14 cellular contexts compared by ENCODE assay signal in the genomic region with DNA sequence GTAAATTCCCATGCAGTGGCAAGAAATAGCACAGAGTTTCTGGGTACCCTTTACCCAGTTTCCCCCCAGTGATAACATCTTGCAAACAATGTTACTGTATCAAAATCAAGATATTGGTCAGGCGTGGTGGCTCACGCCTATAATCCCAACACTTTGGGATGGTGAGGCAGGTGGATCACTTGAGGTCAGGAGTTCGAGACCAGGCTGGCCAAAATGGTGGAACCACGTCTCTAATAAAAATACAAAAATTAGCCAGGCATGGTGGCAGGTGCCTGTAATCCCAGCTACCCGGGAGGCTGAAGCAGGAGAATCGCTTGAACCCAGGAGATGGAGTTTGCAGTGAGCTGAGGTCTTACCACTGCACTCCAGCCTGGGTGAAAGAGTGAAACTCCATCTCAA. TPM values are rescaled to one million over a fixed set of nuclear protein-coding genes. Genes with fewer than 3 reads are reported as not detected.
DNase-seq lines count a peak whose midpoint lies in the region; ATAC-seq, FAIRE-seq and TF ChIP-seq lines count a peak whose summit lies in the region.
"Not testable (repeated sequence)": the region's sequence is repeated elsewhere in the genome, so short reads cannot be mapped to it uniquely, and the experiment has no call there.
"Had no signal": no experiment of that assay in that cellular context is flagged by ENCODE, and none has a peak within 500 bp of the region (broad histone marks: within the 10 kb centered on the region; RNA-seq: fewer than 3 reads in every experiment).

No MANE protein-coding gene starts in this region.

- not testable (repeated sequence) for FAIRE-seq in GM12878 (lab: Jason Lieb, UNC)

- H3K4me3 ChIP-seq in CD8-positive, alpha-beta memory T cell (ENCODE audit: low read length) = not testable (repeated sequence)
- peak overlapping the region; percentile 46 for H3K4me3 ChIP-seq in GM12865 (ENCODE audit: low read depth, low read length)
- peak overlapping the region; percentile 57; the same call in 1 of the 2 replicates for H3K4me3 ChIP-seq in GM12878

- H3K79me2 ChIP-seq in GM12878 (ENCODE audit: control insufficient read depth, insufficient read depth, low read length) = peaks cover 73% of the 10 kb centered on the region

- intact Hi-C loops in activated CD4-positive, alpha-beta T cell treated with anti-CD3 and anti-CD28 coated beads for 36 hours (cut with DNase I, micrococcal nuclease) = loop anchor here (2.0 to 5.0 kb wide), 4 partner anchors 41 to 436 kb away; no protein-coding TSS in a partner anchor
- intact Hi-C loops in GM12878 (cut with micrococcal nuclease; ENCODE audit: unreplicated experiment) = loop anchor here (5.0 kb wide), 1 partner anchor 101 kb away; no protein-coding TSS in a partner anchor
- intact Hi-C loops in sciatic nerve (cut with DNase I) = loop anchor here (5.0 kb wide), 1 partner anchor 1054 kb away; no protein-coding TSS in a partner anchor

- TF ChIP-seq POLR2A in GM12878 (IDR thresholded peaks at IDR 0.05; ENCODE audit: low read depth, low read length) = not testable (repeated sequence)

- POLR2A ChIA-PET in CD8-positive, alpha-beta memory T cell (lab: Charles Lee); activated CD4-positive, alpha-beta T cell treated with anti-CD3 and anti-CD28 coated beads for 36 hours (lab: Charles Lee): not testable (repeated sequence)
- POLR2A ChIA-PET in GM12878 (lab: Charles Lee) = interaction anchor here (1.1 to 6.2 kb wide), 7 partner anchors 10 to 101 kb away, joined by 4 to 74 read pairs (median 8); a partner anchor contains a TSS

- H3K9me3 Mint-ChIP-seq in CD8-positive, alpha-beta memory T cell; activated CD4-positive, alpha-beta T cell treated with anti-CD3 and anti-CD28 coated beads for 36 hours (ENCODE audit: low read depth); memory B cell: not testable (repeated sequence)

- RAD21 ChIA-PET in GM12878 (lab: Charles Lee; ENCODE audit: unreplicated experiment) = interaction anchor here (1.0 to 4.6 kb wide), 8 partner anchors 9 to 142 kb away, joined by 3 to 92 read pairs (median 14); a partner anchor contains a TSS

- SMC1A ChIA-PET in GM12878 (lab: Charles Lee; ENCODE audit: uncharacterized antibody, unreplicated experiment) = interaction anchor here (0.9 to 5.1 kb wide), 11 partner anchors 9 to 102 kb away, joined by 3 to 64 read pairs (median 6); a partner anchor contains a TSS

- H3K36me3 Mint-ChIP-seq in CD8-positive, alpha-beta memory T cell; activated CD4-positive, alpha-beta T cell treated with anti-CD3 and anti-CD28 coated beads for 36 hours (ENCODE audit: low read depth); memory B cell: not testable (repeated sequence)

- H3K27ac ChIP-seq in CD8-positive, alpha-beta memory T cell (ENCODE audit: low read depth, low read length) = not testable (repeated sequence)
- H3K27ac ChIP-seq in KOPT-K1 (ENCODE audit: low read depth, low read length, poor library complexity, severe bottlenecking) = peak overlapping the region; percentile 89
- H3K27ac ChIP-seq in GM12878 (ENCODE audit: control insufficient read depth, insufficient read depth) = peak overlapping the region; percentile 99

- H3K27me3 Mint-ChIP-seq in CD8-positive, alpha-beta memory T cell; activated CD4-positive, alpha-beta T cell treated with anti-CD3 and anti-CD28 coated beads for 36 hours; memory B cell: not testable (repeated sequence)

- H3K4me2 ChIP-seq in GM12878 (ENCODE audit: control insufficient read depth, insufficient read depth) = peak overlapping the region; percentile 61

- not testable (repeated sequence) for H3K9me3 ChIP-seq in CD8-positive, alpha-beta memory T cell (ENCODE audit: low read length); KOPT-K1 (ENCODE audit: insufficient read depth, low read length, poor library complexity, severe bottlenecking); GM12878 (replicated peaks; ENCODE audit: control insufficient read depth, insufficient read depth, low read length)

- H3K4me3 Mint-ChIP-seq in CD8-positive, alpha-beta memory T cell = peak overlapping the region in 5 of 7 donors; percentile 13 to 56 (median 43)
- not testable (repeated sequence) for H3K4me3 Mint-ChIP-seq in activated CD4-positive, alpha-beta T cell treated with anti-CD3 and anti-CD28 coated beads for 36 hours
- peak overlapping the region; percentile 50 for H3K4me3 Mint-ChIP-seq in memory B cell

- not testable (repeated sequence) for TF ChIP-seq CTCF in GM12865 (IDR thresholded peaks at IDR 0.05; ENCODE audit: insufficient read depth, low read depth, low read length, missing control alignments); GM12878 (IDR thresholded peaks at IDR 0.05 in 2 of 3, conservative IDR thresholded peaks at IDR 0.05 in 1 of 3; ENCODE audit: control insufficient read depth in 2 of 3, extremely low read depth in 1 of 3, insufficient read depth in 1 of 3, low read depth in 3 of 3, low read length in 3 of 3)

- WGBS in GM12878 (ENCODE audit: insufficient coverage, insufficient replicate concordance, low lambda C conversion rate, missing lambda C conversion rate) = 0% methylated on average over 6 of the region's 6 CpGs

- CTCF ChIA-PET in CD8-positive, alpha-beta memory T cell (lab: Charles Lee); activated CD4-positive, alpha-beta T cell treated with anti-CD3 and anti-CD28 coated beads for 36 hours (lab: Charles Lee): not testable (repeated sequence)
- CTCF ChIA-PET in GM12878 (lab: Yijun Ruan, JAX) = interaction anchor here (0.7 to 2.0 kb wide), 7 partner anchors 37 to 359 kb away, joined by 3 to 10 read pairs (median 4); no protein-coding TSS in a partner anchor

- not testable (repeated sequence) for H4K20me1 ChIP-seq in GM12878 (ENCODE audit: control insufficient read depth, insufficient read depth)

- H3K4me1 ChIP-seq in CD8-positive, alpha-beta memory T cell (ENCODE audit: insufficient read depth, low read length) = not testable (repeated sequence)
- peaks cover 66% of the 10 kb centered on the region for H3K4me1 ChIP-seq in GM12878 (ENCODE audit: control insufficient read depth, insufficient read depth, low read length)

- H3K27ac Mint-ChIP-seq in CD8-positive, alpha-beta memory T cell = not testable (repeated sequence)
- peak overlapping the region; percentile 9 for H3K27ac Mint-ChIP-seq in activated CD4-positive, alpha-beta T cell treated with anti-CD3 and anti-CD28 coated beads for 36 hours
- peak overlapping the region; percentile 50 for H3K27ac Mint-ChIP-seq in memory B cell

- H2AFZ ChIP-seq in GM12878 (ENCODE audit: control insufficient read depth, low read depth, low read length) = not testable (repeated sequence)

- in situ Hi-C loops in GM12878 (cut with MboI) = loop anchor here (5.0 kb wide), 1 partner anchor 101 kb away; no protein-coding TSS in a partner anchor

- not testable (repeated sequence) for ATAC-seq in activated CD4-positive, alpha-beta T cell treated with anti-CD3 and anti-CD28 coated beads for 36 hours; GM12878; memory B cell (ENCODE audit: low read depth); sciatic nerve

- not testable (repeated sequence) for H3K27me3 ChIP-seq in CD8-positive, alpha-beta memory T cell (ENCODE audit: insufficient read depth, low read length, poor library complexity, severe bottlenecking); GM12878 (replicated peaks in 1 of 2; ENCODE audit: control insufficient read depth in 2 of 2, insufficient read depth in 2 of 2, low read length in 1 of 2)

- not testable (repeated sequence) for BruUV-seq in GM12878 (replicated peaks; lab: Mats Ljungman, UMichigan)

- not testable (repeated sequence) for DNase-seq in CD8-positive, alpha-beta memory T cell; GM12865 (ENCODE audit: low read depth); activated CD4-positive, alpha-beta T cell treated with anti-CD3 and anti-CD28 coated beads for 36 hours; GM12878 (ENCODE audit: low read depth, low spot score); memory B cell (ENCODE audit: low spot score in 2 of 2)
- DNase-seq in sciatic nerve (ENCODE audit: low spot score) = peak; percentile 12

- peak overlapping the region; percentile 78 for H3K9ac ChIP-seq in GM12878 (ENCODE audit: control insufficient read depth, insufficient read depth, low read length)

- H3K4me1 Mint-ChIP-seq in CD8-positive, alpha-beta memory T cell = peaks cover 12 to 35% (median 12%) of the 10 kb centered on the region in 3 donors
- peaks cover 41% of the 10 kb centered on the region for H3K4me1 Mint-ChIP-seq in activated CD4-positive, alpha-beta T cell treated with anti-CD3 and anti-CD28 coated beads for 36 hours
- H3K4me1 Mint-ChIP-seq in memory B cell = peaks cover 38% of the 10 kb centered on the region

- not testable (repeated sequence) for H3K36me3 ChIP-seq in CD8-positive, alpha-beta memory T cell (ENCODE audit: insufficient read depth, low read length); KOPT-K1 (ENCODE audit: insufficient read depth, low read length)
- peaks cover 4 to 16% of the 10 kb centered on the region in 2 experiments; a peak in 3 of 4 replicates for H3K36me3 ChIP-seq in GM12878 (ENCODE audit: control insufficient read depth in 2 of 2, insufficient read depth in 2 of 2, low read length in 1 of 2)

- not testable (repeated sequence) for TF ChIP-seq EP300 in GM12878 (IDR thresholded peaks at IDR 0.05; ENCODE audit: borderline replicate concordance in 1 of 2, control insufficient read depth in 1 of 2, low read depth in 2 of 2, low read length in 2 of 2)

- not testable (repeated sequence) for TF ChIP-seq RAD21 in GM12878 (IDR thresholded peaks at IDR 0.05; ENCODE audit: insufficient read depth, low read depth, low read length)

RNA-seq across cellular contexts. Expression of a gene that starts 11.3 kb away (rescaled TPM):
- total RNA-seq in CD8-positive, alpha-beta memory T cell = under 1 TPM; 0.18 to 0.35 TPM
- 0.61 TPM for polyA plus RNA-seq in CD8-positive, alpha-beta memory T cell
- total RNA-seq in activated CD4-positive, alpha-beta T cell treated with anti-CD3 and anti-CD28 coated beads for 36 hours = 1 to 10 TPM in 1 of 2 experiments, under 1 TPM in 1; 0.96 to 1.8 TPM
- 293 and 314 TPM in 2 replicates for total RNA-seq in GM12878 (2013; cell fraction: nucleolus; rRNA removed)
- total RNA-seq in GM12878 (2014; rRNA removed) = 40.3 and 44.7 TPM in 2 replicates
- total RNA-seq in GM12878 (2014; rRNA removed; fragmentation: Illumina TruSeq; extraction: Trizol) = 26.4 and 27.9 TPM in 2 replicates
- 76.7 and 81.7 TPM in 2 replicates for total RNA-seq in GM12878 (2021)
- 68.9 TPM for polyA plus RNA-seq in GM12878 (2011; ENCODE audit: low read depth)
- 73.5 and 146 TPM in 2 replicates for polyA plus RNA-seq in GM12878 (2011; rRNA removed)
- 164 and 182 TPM in 2 replicates for polyA plus RNA-seq in GM12878 (2011; cell fraction: cytosol; rRNA removed)
- 666 and 871 TPM in 2 replicates for polyA plus RNA-seq in GM12878 (2011; cell fraction: nucleus; rRNA removed)
- polyA plus RNA-seq in GM12878 (2012) = 144 and 184 TPM in 2 replicates
- polyA plus RNA-seq in GM12878 (2014; fragmentation: Illumina TruSeq; extraction: Trizol) = 31.6 and 54.7 TPM in 2 replicates
- 1 to 10 TPM; 6.7 to 7.4 TPM for polyA plus RNA-seq in GM12878 (2014; fragmentation: Nextera tagmentation; extraction: Ambion mirVana)
- 86.5 and 99.8 TPM in 2 replicates for polyA plus RNA-seq in GM12878 (2014; rRNA removed)
- 100 to 1,000 TPM; 103 to 109 TPM for polyA plus RNA-seq in GM12878 (2016; fragmentation: Nextera tagmentation; extraction: Ambion mirVana)
- polyA minus RNA-seq in GM12878 (2011; rRNA and poly(A)+ RNA removed) = 99.0 and 156 TPM in 2 replicates
- 50.8 and 58.4 TPM in 2 replicates for polyA minus RNA-seq in GM12878 (2011; cell fraction: cytosol; rRNA and poly(A)+ RNA removed)
- 143 and 160 TPM in 2 replicates for polyA minus RNA-seq in GM12878 (2011; cell fraction: nucleus; rRNA and poly(A)+ RNA removed)
- 2.1 TPM for total RNA-seq in sciatic nerve
- total RNA-seq: H9, HT-29, IMR-90 had no signal
- polyA plus RNA-seq: A549; AG04450; BJ; CD4-positive, CD25-positive, alpha-beta regulatory T cell; IMR-90 had no signal

RNA-seq across cellular contexts. Expression of a gene that starts 57.0 kb away (rescaled TPM):
- total RNA-seq in CD8-positive, alpha-beta memory T cell = not detected
- not detected for polyA plus RNA-seq in CD8-positive, alpha-beta memory T cell
- total RNA-seq in activated CD4-positive, alpha-beta T cell treated with anti-CD3 and anti-CD28 coated beads for 36 hours = under 1 TPM; 0.07 TPM
- total RNA-seq in GM12878 (2013; cell fraction: nucleolus; rRNA removed) = 51.1 and 52.2 TPM in 2 replicates
- total RNA-seq in GM12878 (2014; rRNA removed) (1.5 and 1.8 TPM in 2 replicates), GM12878 (2014; rRNA removed; fragmentation: Illumina TruSeq; extraction: Trizol) (1.3 and 1.4 TPM in 2 replicates), GM12878 (2021) (2.8 and 3.1 TPM in 2 replicates), sciatic nerve (not detected)
- 1.3 TPM for polyA plus RNA-seq in GM12878 (2011; ENCODE audit: low read depth)
- polyA plus RNA-seq in GM12878 (2011; rRNA removed) (0.76 and 1.2 TPM in 2 replicates), GM12878 (2014; fragmentation: Illumina TruSeq; extraction: Trizol) (0.33 and 0.94 TPM in 2 replicates), GM12878 (2014; fragmentation: Nextera tagmentation; extraction: Ambion mirVana) (under 1 TPM; 0.39 to 0.49 TPM), GM12878 (2014; rRNA removed) (1.9 and 2.5 TPM in 2 replicates), GM12878 (2016; fragmentation: Nextera tagmentation; extraction: Ambion mirVana) (under 1 TPM; 0.40 to 0.67 TPM)
- polyA plus RNA-seq in GM12878 (2011; cell fraction: cytosol; rRNA removed) = 1.1 and 1.5 TPM in 2 replicates
- 8.7 and 9.7 TPM in 2 replicates for polyA plus RNA-seq in GM12878 (2011; cell fraction: nucleus; rRNA removed)
- 2.2 and 2.5 TPM in 2 replicates for polyA plus RNA-seq in GM12878 (2012)
- 2.9 and 6.6 TPM in 2 replicates for polyA minus RNA-seq in GM12878 (2011; rRNA and poly(A)+ RNA removed)
- polyA minus RNA-seq in GM12878 (2011; cell fraction: cytosol; rRNA and poly(A)+ RNA removed) = 0.83 TPM in 1 of 2 replicates, not detected in the other
- 5.7 and 12.0 TPM in 2 replicates for polyA minus RNA-seq in GM12878 (2011; cell fraction: nucleus; rRNA and poly(A)+ RNA removed)
- total RNA-seq: CD4-positive, CD25-positive, alpha-beta regulatory T cell; HT-29; IMR-90 had no signal
- polyA plus RNA-seq: A549; AG04450; BJ; CD4-positive, CD25-positive, alpha-beta regulatory T cell; IMR-90 had no signal
